ENCODE assay signal across 8 cellular contexts in the genomic region with DNA sequence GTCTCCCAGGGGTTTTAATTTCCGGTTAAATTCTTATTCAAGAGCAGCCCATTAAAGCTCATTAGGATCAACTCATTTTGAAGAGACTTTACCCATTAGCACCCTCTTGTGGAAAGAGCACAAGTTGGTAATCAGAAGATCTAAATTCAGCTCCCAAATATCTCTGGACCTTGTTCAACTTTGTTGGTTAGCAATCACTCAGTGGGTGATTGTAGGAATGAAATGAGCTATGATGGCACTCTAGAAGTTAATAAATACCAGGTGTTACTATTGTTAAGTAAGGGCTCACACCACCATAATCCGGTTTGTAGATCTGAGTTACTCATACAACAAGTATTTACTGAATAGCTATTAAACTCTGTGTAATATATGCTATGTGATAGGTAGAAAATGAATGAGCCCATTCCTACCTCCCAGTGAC. TPM values are rescaled to one million over a fixed set of nuclear protein-coding genes. Genes with fewer than 3 reads are reported as not detected.
A peak's percentile ranks its signal among the peaks of the same experiment; 100 is the strongest.
DNase-seq lines count a peak whose midpoint lies in the region; ATAC-seq and TF ChIP-seq lines count a peak whose summit lies in the region.

No MANE protein-coding gene starts in this region.

- H4K20me1 ChIP-seq in SU-DHL-6 (ENCODE audit: low read depth, low read length): no peaks in the 10 kb centered on the region

- no peaks in the 10 kb centered on the region for H3K27me3 Mint-ChIP-seq in osteocyte (ENCODE audit: unreplicated experiment)

- H3F3A ChIP-seq in SU-DHL-6 (ENCODE audit: insufficient read depth): peaks cover 10% of the 10 kb centered on the region; the same call in 1 of the 2 replicates

- H3K9me3 ChIP-seq in SU-DHL-6 (ENCODE audit: insufficient read depth, low read length): no peaks in the 10 kb centered on the region

- no peaks in the 10 kb centered on the region for H3K9me3 Mint-ChIP-seq in osteocyte (ENCODE audit: unreplicated experiment)

- no peaks in the 10 kb centered on the region for H3K9me2 ChIP-seq in SU-DHL-6 (replicated peaks; ENCODE audit: insufficient read depth, low read length)

- peaks cover 34% of the 10 kb centered on the region for H3K36me3 Mint-ChIP-seq in osteocyte (ENCODE audit: unreplicated experiment)

- H3K4me2 ChIP-seq in SU-DHL-6 (ENCODE audit: low read depth, low read length, poor library complexity, severe bottlenecking): no peak overlapping the region

- H3K27ac Mint-ChIP-seq in osteocyte (ENCODE audit: unreplicated experiment): peak overlapping the region; percentile 20

- ATAC-seq in HG02938 (IDR thresholded peaks at IDR 0.05; ENCODE audit: unreplicated experiment): no peak

- H2AFZ ChIP-seq in SU-DHL-6 (ENCODE audit: low read depth, low read length, severe bottlenecking): no peak overlapping the region

- no peaks in the 10 kb centered on the region for H3K79me2 ChIP-seq in SU-DHL-6 (ENCODE audit: insufficient read depth, low read length)

- H3K36me3 ChIP-seq in SU-DHL-6 (ENCODE audit: low read length): peaks cover 17% of the 10 kb centered on the region

- TF ChIP-seq CTCF in LNCaP clone FGC (IDR thresholded peaks at IDR 0.05; ENCODE audit: control insufficient read depth, extremely low read depth, insufficient read depth): peak; percentile 54
- peak; percentile 68 for TF ChIP-seq CTCF in SU-DHL-6 (IDR thresholded peaks at IDR 0.05; ENCODE audit: insufficient read depth, low read length, poor library complexity, severe bottlenecking)
- TF ChIP-seq CTCF in fibroblast of the aortic adventitia (IDR thresholded peaks at IDR 0.05; ENCODE audit: insufficient read depth, low read length): peak; percentile 68
- TF ChIP-seq CTCF in osteocyte (IDR thresholded peaks at IDR 0.05): peak; percentile 74

- H3K9ac ChIP-seq in SU-DHL-6 (ENCODE audit: low read length): no peak overlapping the region

- no peak overlapping the region for H3K4me3 Mint-ChIP-seq in osteocyte (ENCODE audit: unreplicated experiment)

- no peak overlapping the region for H3K4me3 ChIP-seq in LNCaP clone FGC (ENCODE audit: low read depth, low read length)
- no peak overlapping the region for H3K4me3 ChIP-seq in SU-DHL-6 (ENCODE audit: insufficient read depth, low read length, poor library complexity, severe bottlenecking)
- H3K4me3 ChIP-seq in fibroblast of the aortic adventitia (ENCODE audit: low read depth, low read length): no peak overlapping the region

- DNase-seq in NCI-H82 (lab: John Stamatoyannopoulos, UW) (peak; percentile 72), NCI-H82 treated with DMSO at 0.1 percent for 48 hours (lab: John Stamatoyannopoulos, UW; ENCODE audit: unreplicated experiment) (no peak), LNCaP clone FGC (ENCODE audit: low read depth) (no peak), fibroblast of the aortic adventitia (ENCODE audit: low read depth) (peak; percentile 91), osteocyte (ENCODE audit: extremely low spot score, unreplicated experiment) (no peak)
- no peak for DNase-seq in activated CD4-positive, alpha-beta T cell treated with anti-CD3 and anti-CD28 coated beads for 1 hour

- H3K4me1 Mint-ChIP-seq in osteocyte (ENCODE audit: unreplicated experiment): peaks cover 13% of the 10 kb centered on the region

- no peaks in the 10 kb centered on the region for H3K27me3 ChIP-seq in SU-DHL-6 (ENCODE audit: low read length)

- H3K27ac ChIP-seq in SU-DHL-6 (ENCODE audit: low read depth, low read length): no peak overlapping the region

RNA-seq across cellular contexts. Expression of a gene that starts 42.9 kb away (rescaled TPM):
- 37.0 and 53.3 TPM in 2 replicates for total RNA-seq in fibroblast of the aortic adventitia (ENCODE audit: low replicate concordance)
- 74.8 and 75.1 TPM in 2 replicates for total RNA-seq in osteocyte

RNA-seq across cellular contexts. Expression of a gene that starts 49.5 kb away (rescaled TPM):
- total RNA-seq in fibroblast of the aortic adventitia (ENCODE audit: low replicate concordance): 56.8 and 137 TPM in 2 replicates
- total RNA-seq in osteocyte: 98.7 and 101 TPM in 2 replicates

Comparison
In these comparisons a context has a peak if more than half of its experiments do, and no peak if none do; other contexts are left out.
1. DNase-seq: peak in NCI-H82 (single experiment) and fibroblast of the aortic adventitia (single experiment); none in NCI-H82 treated with DMSO at 0.1 percent for 48 hours (single experiment), LNCaP clone FGC (single experiment), osteocyte (single experiment) and activated CD4-positive, alpha-beta T cell treated with anti-CD3 and anti-CD28 coated beads for 1 hour (single experiment).
2. Peak in every context shown above with its lines, with median percentiles within 50 percentile points of each other: CTCF ChIP-seq.